8 cellular contexts compared by ENCODE assay signal in genomic region chrX:103254171-103254824, GRCh38. TPM values are rescaled to one million over a fixed set of nuclear protein-coding genes. Genes with fewer than 3 reads are reported as not detected.
DNase-seq lines count a peak whose midpoint lies in the region; ATAC-seq and TF ChIP-seq lines count a peak whose summit lies in the region.

No MANE protein-coding gene starts in this region.

- peaks cover 5% of the 10 kb centered on the region; the same call in 1 of the 2 replicates for H3K4me1 ChIP-seq in PC-3 (ENCODE audit: insufficient read depth, low read length)

- CTCF ChIA-PET in AG04450 (lab: Charles Lee) = interaction anchor here (1.0 to 1.7 kb wide), 3 partner anchors 209 to 211 kb away, joined by 3 to 4 read pairs (median 4); no protein-coding TSS in a partner anchor
- CTCF ChIA-PET in PC-3 (lab: Charles Lee) = no interaction called here

- H3K9me3 ChIP-seq in AG04450 (ENCODE audit: control insufficient read depth, insufficient read depth, low read length) = no peaks in the 10 kb centered on the region; the same call in 1 of the 2 replicates
- H3K9me3 ChIP-seq in PC-3 (ENCODE audit: low read length) = no peaks in the 10 kb centered on the region

- 0 out of 2 replicates have a peak, but pooled peaks have one; percentile 11 for TF ChIP-seq CTCF in AG04450 (IDR thresholded peaks at IDR 0.05; ENCODE audit: low read depth, low read length)
- no peak for TF ChIP-seq CTCF in PC-3 (conservative IDR thresholded peaks at IDR 0.05; ENCODE audit: low read depth, low read length)

- H4K20me1 ChIP-seq in PC-3 (ENCODE audit: low read length) = no peaks in the 10 kb centered on the region

- ATAC-seq in GM18511 (IDR thresholded peaks at IDR 0.05; ENCODE audit: unreplicated experiment) (peak; percentile 80), HG03159 (IDR thresholded peaks at IDR 0.05; ENCODE audit: unreplicated experiment) (peak; percentile 64), PC-3 (peak; percentile 46), GM18861 (IDR thresholded peaks at IDR 0.05; ENCODE audit: unreplicated experiment) (no peak)

- no peaks in the 10 kb centered on the region for H3F3A ChIP-seq in PC-3 (ENCODE audit: low read length, unreplicated experiment)

- H3K4me3 ChIP-seq in AG04450 (ENCODE audit: low read depth, low read length) (peak overlapping the region; percentile 78), PC-3 (ENCODE audit: low read length) (peak overlapping the region; percentile 85)

- DNase-seq in AG04450 (ENCODE audit: low read depth, low spot score) (no peak), PC-3 (peak; percentile 40), astrocyte of the hippocampus (ENCODE audit: low read depth, low spot score) (peak; percentile 58), iPS DF 4.7 (ENCODE audit: extremely low read depth, low spot score) (peak; percentile 41), retina (peak; percentile 73)

- H2AFZ ChIP-seq in PC-3 (ENCODE audit: low read length) = peak overlapping the region; percentile 89

- intact Hi-C loops in PC-3 (cut with micrococcal nuclease) = loop anchor here (5.0 kb wide), 1 partner anchor 208 kb away; no protein-coding TSS in a partner anchor

- peak overlapping the region; percentile 92 for H3K4me2 ChIP-seq in PC-3 (ENCODE audit: low read length)

- POLR2A ChIA-PET in AG04450 (lab: Yijun Ruan, JAX) = interaction anchor here (0.6 to 1.1 kb wide), 2 partner anchors 111 to 1595 kb away, joined by 3 to 4 read pairs; partner anchors contain the start of gene ARMCX2
- POLR2A ChIA-PET in PC-3 (lab: Charles Lee; ENCODE audit: unreplicated experiment) = no interaction called here

- H3K36me3 ChIP-seq in PC-3 (ENCODE audit: low read depth, low read length) = 0 out of 2 replicates have a peak, but pooled peaks cover 3% of the 10 kb centered on the region

- peaks cover 8% of the 10 kb centered on the region; the same call in 1 of the 2 replicates for H3K79me2 ChIP-seq in PC-3 (ENCODE audit: low read length)

- H3K27me3 ChIP-seq in AG04450 (ENCODE audit: control insufficient read depth, insufficient read depth, low read length) (no peaks in the 10 kb centered on the region), PC-3 (ENCODE audit: low read length) (no peaks in the 10 kb centered on the region)

- no TSS peak for BruUV-seq in PC-3 (replicated peaks; lab: Mats Ljungman, UMichigan)

- no peaks in the 10 kb centered on the region for H3K9me2 ChIP-seq in PC-3 (replicated peaks; ENCODE audit: low read length)

- peak overlapping the region; percentile 80 for H3K9ac ChIP-seq in PC-3 (ENCODE audit: low read length)

- H3K27ac ChIP-seq in AG04450 (ENCODE audit: low read depth, low read length) (peak overlapping the region; percentile 68), PC-3 (ENCODE audit: low read length) (peak overlapping the region; percentile 8; the same call in 1 of the 2 replicates)

RNA-seq across cellular contexts. Expression of gene TCEAL8, which starts 0.7 kb away (rescaled TPM):
- 98.3 and 147 TPM in 2 replicates for polyA plus RNA-seq in AG04450 (2011; rRNA removed)
- 14.9 and 25.8 TPM in 2 replicates for polyA minus RNA-seq in AG04450 (2011; rRNA and poly(A)+ RNA removed)
- 41.2 and 42.5 TPM in 2 replicates for total RNA-seq in PC-3 (2014; rRNA removed)

RNA-seq across cellular contexts. Expression of gene TCEAL5, which starts 22.3 kb away (rescaled TPM):
- not detected in 2 replicates for polyA plus RNA-seq in AG04450 (2011; rRNA removed)
- polyA minus RNA-seq in AG04450 (2011; rRNA and poly(A)+ RNA removed) = not detected in 2 replicates
- not detected in 2 replicates for total RNA-seq in PC-3 (2014; rRNA removed)

RNA-seq across cellular contexts. Expression of gene BEX4, which starts 39.4 kb away (rescaled TPM):
- polyA plus RNA-seq in AG04450 (2011; rRNA removed) = 14.4 and 21.1 TPM in 2 replicates
- polyA minus RNA-seq in AG04450 (2011; rRNA and poly(A)+ RNA removed) = 3.3 TPM in 2 replicates
- 10.9 and 11.5 TPM in 2 replicates for total RNA-seq in PC-3 (2014; rRNA removed)

RNA-seq across cellular contexts. Expression of gene BEX2, which starts 56.5 kb away (rescaled TPM):
- 0.14 and 0.25 TPM in 2 replicates for polyA plus RNA-seq in AG04450 (2011; rRNA removed)
- not detected in 2 replicates for polyA minus RNA-seq in AG04450 (2011; rRNA and poly(A)+ RNA removed)
- 1.6 and 2.8 TPM in 2 replicates for total RNA-seq in PC-3 (2014; rRNA removed)
